In genomic region chr6:75279418-75279817, GRCh38 we compare ENCODE assay signal across 19 cellular contexts. TPM values are rescaled to one million over a fixed set of nuclear protein-coding genes. Genes with fewer than 3 reads are reported as not detected.
DNase-seq lines count a peak whose midpoint lies in the region; ATAC-seq and TF ChIP-seq lines count a peak whose summit lies in the region.
"Had no signal": no experiment of that assay in that cellular context is flagged by ENCODE, and none has a peak within 500 bp of the region (broad histone marks: within the 10 kb centered on the region; RNA-seq: fewer than 3 reads in every experiment).

No MANE protein-coding gene starts in this region.

- no peaks in the 10 kb centered on the region for H3F3A ChIP-seq in SU-DHL-6 (ENCODE audit: insufficient read depth)

- no peaks in the 10 kb centered on the region for H3K9me2 ChIP-seq in SU-DHL-6 (replicated peaks; ENCODE audit: insufficient read depth, low read length)

- H3K4me3 Mint-ChIP-seq in activated T-cell treated with anti-CD3 and anti-CD28 coated beads, Interleukin-2, amount 50 U/mL, for 4 hours: peak overlapping the region; percentile 5
- peak overlapping the region; percentile 17 for H3K4me3 Mint-ChIP-seq in stimulated activated effector memory CD8-positive, alpha-beta T cell treated with anti-CD3 and anti-CD28 coated beads, Interleukin-12 subunit alpha, Interleukin-12 subunit beta, amount 100 ng/mL, for 72 hours
- H3K4me3 Mint-ChIP-seq: activated CD4-positive, alpha-beta T cell treated with anti-CD3 and anti-CD28 coated beads, Interleukin-2, amount 10 ng/mL, durations not matched to agents 7 days and 5 days had no signal

- peaks cover 20% of the 10 kb centered on the region for H3K36me3 Mint-ChIP-seq in activated T-cell treated with anti-CD3 and anti-CD28 coated beads, Interleukin-2, amount 50 U/mL, for 4 hours (ENCODE audit: insufficient read depth)
- no peaks in the 10 kb centered on the region for H3K36me3 Mint-ChIP-seq in stimulated activated effector memory CD8-positive, alpha-beta T cell treated with anti-CD3 and anti-CD28 coated beads, Interleukin-12 subunit alpha, Interleukin-12 subunit beta, amount 100 ng/mL, for 72 hours

- 64 to 72% methylated on average over 2 of the region's 2 CpGs for WGBS in esophagus squamous epithelium, 2 donors

- no peaks in the 10 kb centered on the region for H3K9me3 ChIP-seq in SU-DHL-6 (ENCODE audit: insufficient read depth, low read length)
- H3K9me3 ChIP-seq in esophagus squamous epithelium: no peaks in the 10 kb centered on the region
- H3K9me3 ChIP-seq: heart left ventricle, spleen had no signal

- peaks cover 65% of the 10 kb centered on the region for H3K4me1 Mint-ChIP-seq in activated T-cell treated with anti-CD3 and anti-CD28 coated beads, Interleukin-2, amount 50 U/mL, for 4 hours (ENCODE audit: low read depth)
- peaks cover 54% of the 10 kb centered on the region for H3K4me1 Mint-ChIP-seq in stimulated activated effector memory CD8-positive, alpha-beta T cell treated with anti-CD3 and anti-CD28 coated beads, Interleukin-12 subunit alpha, Interleukin-12 subunit beta, amount 100 ng/mL, for 72 hours

- H3K9me3 Mint-ChIP-seq in activated T-cell treated with anti-CD3 and anti-CD28 coated beads, Interleukin-2, amount 50 U/mL, for 4 hours: no peaks in the 10 kb centered on the region
- H3K9me3 Mint-ChIP-seq in stimulated activated effector memory CD8-positive, alpha-beta T cell treated with anti-CD3 and anti-CD28 coated beads, Interleukin-12 subunit alpha, Interleukin-12 subunit beta, amount 100 ng/mL, for 72 hours: no peaks in the 10 kb centered on the region

- H3K27ac Mint-ChIP-seq in stimulated activated effector memory CD8-positive, alpha-beta T cell treated with anti-CD3 and anti-CD28 coated beads, Interleukin-12 subunit alpha, Interleukin-12 subunit beta, amount 100 ng/mL, for 72 hours: no peak overlapping the region
- H3K27ac Mint-ChIP-seq: activated CD4-positive, alpha-beta T cell treated with anti-CD3 and anti-CD28 coated beads, Interleukin-2, amount 10 ng/mL, durations not matched to agents 7 days and 5 days had no signal

- intact Hi-C loops in esophagus squamous epithelium (cut with DNase I): no loop called here

- peaks cover 0 to 81% (median 25%) of the 10 kb centered on the region in 3 donors for H3K4me1 ChIP-seq in esophagus squamous epithelium

- H3K27me3 Mint-ChIP-seq in activated T-cell treated with anti-CD3 and anti-CD28 coated beads, Interleukin-2, amount 50 U/mL, for 4 hours (ENCODE audit: low read depth): no peaks in the 10 kb centered on the region
- H3K27me3 Mint-ChIP-seq: activated CD4-positive, alpha-beta T cell treated with anti-CD3 and anti-CD28 coated beads, Interleukin-2, amount 10 ng/mL, durations not matched to agents 7 days and 5 days had no signal

- ATAC-seq in activated T-cell treated with anti-CD3 and anti-CD28 coated beads, Interleukin-2, amount 50 U/mL, for 4 hours: no peak
- ATAC-seq in stimulated activated effector memory CD8-positive, alpha-beta T cell treated with anti-CD3 and anti-CD28 coated beads, Interleukin-12 subunit alpha, Interleukin-12 subunit beta, amount 100 ng/mL, for 72 hours: no peak
- ATAC-seq: Right ventricle myocardium inferior; stimulated activated naive CD8-positive, alpha-beta T cell treated with anti-CD3 and anti-CD28 coated beads, Interleukin-15, Interleukin-2, amounts not matched to agents 100 U/mL and 50 U/mL, for 24 hours had no signal

- H3K4me3 ChIP-seq in SU-DHL-6 (ENCODE audit: insufficient read depth, low read length, poor library complexity, severe bottlenecking): no peak overlapping the region
- no peak overlapping the region for H3K4me3 ChIP-seq in esophagus squamous epithelium
- H3K4me3 ChIP-seq: heart left ventricle, spleen had no signal

- no peaks in the 10 kb centered on the region for H3K36me3 ChIP-seq in SU-DHL-6 (ENCODE audit: low read length)
- H3K36me3 ChIP-seq in esophagus squamous epithelium: no peaks in the 10 kb centered on the region
- H3K36me3 ChIP-seq: heart left ventricle, spleen had no signal

- peaks cover 97% of the 10 kb centered on the region for H3K79me2 ChIP-seq in SU-DHL-6 (ENCODE audit: insufficient read depth, low read length)

- TF ChIP-seq CTCF in SU-DHL-6 (IDR thresholded peaks at IDR 0.05; ENCODE audit: insufficient read depth, low read length, poor library complexity, severe bottlenecking) (no peak), esophagus squamous epithelium (IDR thresholded peaks at IDR 0.05) (no peak)

- TF ChIP-seq POLR2A in erythroblast (IDR thresholded peaks at IDR 0.05; ENCODE audit: low read length): no peak
- no peak for TF ChIP-seq POLR2A in esophagus squamous epithelium (IDR thresholded peaks at IDR 0.05)

- DNase-seq in activated T-cell treated with anti-CD3 and anti-CD28 coated beads, Interleukin-2, amount 50 U/mL, for 4 hours: no peak
- no peak for DNase-seq in activated T-cell treated with anti-CD3 and anti-CD28 coated beads, Interleukin-2, amount 50 U/mL, for 48 hours
- peak; percentile 6 to 52 for DNase-seq in erythroblast (lab: John Stamatoyannopoulos, UW)
- DNase-seq in stimulated activated effector memory CD8-positive, alpha-beta T cell treated with anti-CD3 and anti-CD28 coated beads, Interleukin-12 subunit alpha, Interleukin-12 subunit beta, amount 100 ng/mL, for 72 hours (ENCODE audit: low spot score in 2 of 2): no peak
- no peak for DNase-seq in NCI-H2107 treated with DMSO at 0.1 percent for 48 hours (lab: John Stamatoyannopoulos, UW; ENCODE audit: unreplicated experiment)
- no peak for DNase-seq in esophagus squamous epithelium (lab: John Stamatoyannopoulos, UW)
- no peak for DNase-seq in NCI-H1694 treated with DMSO at 0.1 percent for 48 hours (lab: John Stamatoyannopoulos, UW)
- DNase-seq: activated CD4-positive, alpha-beta T cell treated with anti-CD3 and anti-CD28 coated beads, Interleukin-2, amount 10 ng/mL, durations not matched to agents 7 days and 5 days; Calu3; GF-D8; heart left ventricle; kidney glomerular epithelial cell; NCI-H1048; NCI-H2107; spleen; stimulated activated naive CD8-positive, alpha-beta T cell treated with anti-CD3 and anti-CD28 coated beads, Interleukin-15, Interleukin-2, amounts not matched to agents 100 U/mL and 50 U/mL, for 24 hours; T1000 had no signal

- H3K4me2 ChIP-seq in SU-DHL-6 (ENCODE audit: low read depth, low read length, poor library complexity, severe bottlenecking): peak overlapping the region; percentile 93

- H3K27me3 ChIP-seq in SU-DHL-6 (ENCODE audit: low read length): no peaks in the 10 kb centered on the region
- H3K27me3 ChIP-seq in esophagus squamous epithelium: no peaks in the 10 kb centered on the region
- H3K27me3 ChIP-seq: heart left ventricle, spleen had no signal

- no peak overlapping the region for H2AFZ ChIP-seq in SU-DHL-6 (ENCODE audit: low read depth, low read length, severe bottlenecking)

- H3K9ac ChIP-seq in SU-DHL-6 (ENCODE audit: low read length): no peak overlapping the region

- H3K27ac ChIP-seq in SU-DHL-6 (ENCODE audit: low read depth, low read length): no peak overlapping the region
- no peak overlapping the region for H3K27ac ChIP-seq in esophagus squamous epithelium
- H3K27ac ChIP-seq: spleen had no signal

- peaks cover 17% of the 10 kb centered on the region; the same call in 1 of the 2 replicates for H4K20me1 ChIP-seq in SU-DHL-6 (ENCODE audit: low read depth, low read length)

RNA-seq across cellular contexts. Expression of gene TMEM30A, which starts 5.2 kb away (rescaled TPM):
- 10 to 100 TPM; 47.7 to 60.4 (median 55.7) TPM for total RNA-seq in activated T-cell treated with anti-CD3 and anti-CD28 coated beads, Interleukin-2, amount 50 U/mL, for 4 hours
- total RNA-seq in esophagus squamous epithelium: 10 to 100 TPM; 51.3 to 97.0 (median 72.3) TPM

RNA-seq across cellular contexts. Expression of gene COX7A2, which starts 35.8 kb away (rescaled TPM):
- 100 to 1,000 TPM; 469 to 506 (median 486) TPM for total RNA-seq in activated T-cell treated with anti-CD3 and anti-CD28 coated beads, Interleukin-2, amount 50 U/mL, for 4 hours
- 100 to 1,000 TPM; 192 to 530 (median 330) TPM for total RNA-seq in esophagus squamous epithelium

Comparison
In these comparisons a context has a peak if more than half of its experiments do, and no peak if none do; other contexts are left out.
1. DNase-seq: peak in erythroblast (2 of 2); none in activated T-cell treated with anti-CD3 and anti-CD28 coated beads, Interleukin-2, amount 50 U/mL, for 4 hours (single experiment), activated T-cell treated with anti-CD3 and anti-CD28 coated beads, Interleukin-2, amount 50 U/mL, for 48 hours (0 of 2), stimulated activated effector memory CD8-positive, alpha-beta T cell treated with anti-CD3 and anti-CD28 coated beads, Interleukin-12 subunit alpha, Interleukin-12 subunit beta, amount 100 ng/mL, for 72 hours (0 of 2), NCI-H2107 treated with DMSO at 0.1 percent for 48 hours (single experiment), esophagus squamous epithelium (single experiment) and NCI-H1694 treated with DMSO at 0.1 percent for 48 hours (single experiment).